1 cellular context compared by ENCODE assay signal in the genomic region with DNA sequence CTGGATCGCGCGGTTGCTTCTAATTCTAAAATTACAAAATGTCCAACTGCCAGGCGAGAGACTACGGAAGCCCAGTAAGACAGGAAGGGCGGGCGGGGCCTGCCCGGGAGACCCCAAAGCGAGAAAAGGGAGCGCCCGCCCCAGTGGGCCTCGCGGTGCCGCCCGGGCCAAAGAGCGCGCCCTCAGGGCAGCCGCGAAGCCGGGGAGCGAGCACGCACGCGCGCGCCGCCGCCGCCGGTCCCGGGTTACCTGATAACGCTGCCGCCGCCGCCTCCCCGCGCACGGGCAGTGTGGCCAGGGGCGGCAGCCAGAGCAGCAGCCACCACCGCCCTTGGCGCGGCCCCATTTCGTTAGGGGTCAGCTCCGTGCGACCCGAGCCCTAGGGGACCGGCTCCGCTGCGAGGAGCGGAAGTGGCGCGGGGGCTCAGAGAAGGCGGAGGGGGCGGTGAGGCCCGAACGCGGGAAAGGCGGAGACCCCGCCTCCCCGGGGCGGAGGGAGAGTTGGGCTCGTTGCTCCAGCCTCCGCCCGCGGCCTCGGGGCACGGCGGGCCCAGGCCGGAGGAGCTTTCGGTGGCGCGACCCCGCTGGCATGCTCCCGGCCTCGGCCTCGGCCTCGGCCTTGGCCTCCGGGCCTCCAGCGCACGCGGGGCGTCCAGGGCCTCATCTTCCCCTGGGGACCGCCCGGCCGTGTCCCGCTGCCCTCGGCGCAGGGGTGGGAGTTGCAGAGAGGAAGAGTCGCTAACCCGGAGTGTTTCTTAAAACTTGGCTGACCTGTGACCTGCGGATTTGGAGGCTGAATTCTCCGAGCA.
TF ChIP-seq lines count a peak whose summit lies in the region.

A gene with protein sequence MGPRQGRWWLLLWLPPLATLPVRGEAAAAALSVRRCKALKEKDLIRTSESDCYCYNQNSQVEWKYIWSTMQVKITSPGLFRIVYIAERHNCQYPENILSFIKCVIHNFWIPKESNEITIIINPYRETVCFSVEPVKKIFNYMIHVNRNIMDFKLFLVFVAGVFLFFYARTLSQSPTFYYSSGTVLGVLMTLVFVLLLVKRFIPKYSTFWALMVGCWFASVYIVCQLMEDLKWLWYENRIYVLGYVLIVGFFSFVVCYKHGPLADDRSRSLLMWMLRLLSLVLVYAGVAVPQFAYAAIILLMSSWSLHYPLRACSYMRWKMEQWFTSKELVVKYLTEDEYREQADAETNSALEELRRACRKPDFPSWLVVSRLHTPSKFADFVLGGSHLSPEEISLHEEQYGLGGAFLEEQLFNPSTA (minus strand): TSS at position 413 of the 809 bp plus-strand sequence. CDS start 67 bp downstream, at position 346.

TF ChIP-seq in K562, 482 proteins besides CTCF, POLR2A, EP300 and RAD21 (continued from another document):
- TF ChIP-seq, protein P1, sequence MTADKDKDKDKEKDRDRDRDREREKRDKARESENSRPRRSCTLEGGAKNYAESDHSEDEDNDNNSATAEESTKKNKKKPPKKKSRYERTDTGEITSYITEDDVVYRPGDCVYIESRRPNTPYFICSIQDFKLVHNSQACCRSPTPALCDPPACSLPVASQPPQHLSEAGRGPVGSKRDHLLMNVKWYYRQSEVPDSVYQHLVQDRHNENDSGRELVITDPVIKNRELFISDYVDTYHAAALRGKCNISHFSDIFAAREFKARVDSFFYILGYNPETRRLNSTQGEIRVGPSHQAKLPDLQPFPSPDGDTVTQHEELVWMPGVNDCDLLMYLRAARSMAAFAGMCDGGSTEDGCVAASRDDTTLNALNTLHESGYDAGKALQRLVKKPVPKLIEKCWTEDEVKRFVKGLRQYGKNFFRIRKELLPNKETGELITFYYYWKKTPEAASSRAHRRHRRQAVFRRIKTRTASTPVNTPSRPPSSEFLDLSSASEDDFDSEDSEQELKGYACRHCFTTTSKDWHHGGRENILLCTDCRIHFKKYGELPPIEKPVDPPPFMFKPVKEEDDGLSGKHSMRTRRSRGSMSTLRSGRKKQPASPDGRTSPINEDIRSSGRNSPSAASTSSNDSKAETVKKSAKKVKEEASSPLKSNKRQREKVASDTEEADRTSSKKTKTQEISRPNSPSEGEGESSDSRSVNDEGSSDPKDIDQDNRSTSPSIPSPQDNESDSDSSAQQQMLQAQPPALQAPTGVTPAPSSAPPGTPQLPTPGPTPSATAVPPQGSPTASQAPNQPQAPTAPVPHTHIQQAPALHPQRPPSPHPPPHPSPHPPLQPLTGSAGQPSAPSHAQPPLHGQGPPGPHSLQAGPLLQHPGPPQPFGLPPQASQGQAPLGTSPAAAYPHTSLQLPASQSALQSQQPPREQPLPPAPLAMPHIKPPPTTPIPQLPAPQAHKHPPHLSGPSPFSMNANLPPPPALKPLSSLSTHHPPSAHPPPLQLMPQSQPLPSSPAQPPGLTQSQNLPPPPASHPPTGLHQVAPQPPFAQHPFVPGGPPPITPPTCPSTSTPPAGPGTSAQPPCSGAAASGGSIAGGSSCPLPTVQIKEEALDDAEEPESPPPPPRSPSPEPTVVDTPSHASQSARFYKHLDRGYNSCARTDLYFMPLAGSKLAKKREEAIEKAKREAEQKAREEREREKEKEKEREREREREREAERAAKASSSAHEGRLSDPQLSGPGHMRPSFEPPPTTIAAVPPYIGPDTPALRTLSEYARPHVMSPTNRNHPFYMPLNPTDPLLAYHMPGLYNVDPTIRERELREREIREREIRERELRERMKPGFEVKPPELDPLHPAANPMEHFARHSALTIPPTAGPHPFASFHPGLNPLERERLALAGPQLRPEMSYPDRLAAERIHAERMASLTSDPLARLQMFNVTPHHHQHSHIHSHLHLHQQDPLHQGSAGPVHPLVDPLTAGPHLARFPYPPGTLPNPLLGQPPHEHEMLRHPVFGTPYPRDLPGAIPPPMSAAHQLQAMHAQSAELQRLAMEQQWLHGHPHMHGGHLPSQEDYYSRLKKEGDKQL (CRISPR knock-in tag; IDR thresholded peaks at IDR 0.05; ENCODE audit: borderline replicate concordance), result 0 out of 2 replicates have a peak, but pooled peaks have one; percentile 11
